In genomic region chr17:71361691-71362450, GRCh38 we compare ENCODE assay signal across 1 cellular context.
TF ChIP-seq lines count a peak whose summit lies in the region.

No MANE protein-coding gene starts in this region.

TF ChIP-seq in HEK293, 187 proteins besides CTCF, POLR2A, EP300 and RAD21 (continued from another document):
- 0 out of 2 replicates have a peak, but pooled peaks have one; percentile 12 for TF ChIP-seq ZNF664 (tag by site-specific recombination; IDR thresholded peaks at IDR 0.05)
- TF ChIP-seq SCRT2 (tag by site-specific recombination; IDR thresholded peaks at IDR 0.05) = peak; percentile 77
